In the genomic region with DNA sequence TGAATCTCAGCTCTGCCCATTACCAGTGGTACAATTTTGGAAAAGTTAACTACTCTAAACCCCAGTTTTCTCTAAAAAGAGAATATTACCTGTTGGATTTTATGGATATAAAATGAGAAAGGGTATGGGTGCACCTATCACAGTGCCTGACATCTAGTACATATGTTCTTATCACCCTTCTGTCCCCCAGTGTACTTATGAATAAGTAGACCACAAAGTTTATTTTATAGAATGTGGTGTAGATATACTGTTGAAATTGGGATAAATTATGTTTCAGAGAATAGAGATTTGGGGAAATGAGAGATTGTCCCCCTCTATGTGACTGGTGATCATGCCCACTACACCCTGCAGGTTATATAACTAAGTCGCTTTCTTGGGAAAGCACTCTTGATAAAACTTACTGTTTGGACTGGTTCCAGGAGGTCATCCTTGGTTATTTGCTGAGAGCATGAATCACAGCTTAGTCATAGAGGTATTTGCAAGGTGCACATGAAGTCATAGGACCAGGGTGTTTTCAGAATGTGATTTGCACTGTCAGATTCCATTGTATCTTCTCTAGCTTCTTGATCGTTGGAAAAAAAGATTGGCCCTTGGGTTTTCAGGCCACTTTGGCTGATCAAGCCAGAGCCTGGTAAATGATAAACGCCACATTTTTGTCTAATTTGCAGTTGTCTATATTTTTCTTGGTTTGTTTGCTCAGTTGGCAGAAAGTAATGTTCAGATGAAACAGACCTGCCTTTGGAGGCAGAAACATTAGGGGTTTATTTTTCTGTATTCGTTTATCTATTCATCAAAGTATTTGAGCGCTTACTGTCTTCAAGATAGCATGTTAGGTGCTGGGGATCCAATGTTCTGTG, we compare ENCODE assay signal across 1 cellular context.
TF ChIP-seq lines count a peak whose summit lies in the region.

No MANE protein-coding gene starts in this region.

TF ChIP-seq in endothelial cell of umbilical vein, 7 proteins besides CTCF, POLR2A, EP300 and RAD21:
- TF ChIP-seq EZH2 (IDR thresholded peaks at IDR 0.05; ENCODE audit: borderline replicate concordance, low read depth, low read length, severe bottlenecking) (no peak), JUN (IDR thresholded peaks at IDR 0.05; ENCODE audit: borderline replicate concordance, insufficient read depth, insufficient read length, low read depth) (peak; percentile 76), MYC (IDR thresholded peaks at IDR 0.05; ENCODE audit: low read depth, low read length) (no peak), GATA2 (IDR thresholded peaks at IDR 0.05; ENCODE audit: insufficient read depth, insufficient read length, low read depth, low read length) (peak; percentile 30), FOS (IDR thresholded peaks at IDR 0.05; ENCODE audit: borderline replicate concordance, insufficient read depth, low read length) (peak; percentile 94), POLR2AphosphoS5 (IDR thresholded peaks at IDR 0.05; ENCODE audit: insufficient read depth, low read depth, low read length) (peak; percentile 41)
- TF ChIP-seq, protein P1, sequence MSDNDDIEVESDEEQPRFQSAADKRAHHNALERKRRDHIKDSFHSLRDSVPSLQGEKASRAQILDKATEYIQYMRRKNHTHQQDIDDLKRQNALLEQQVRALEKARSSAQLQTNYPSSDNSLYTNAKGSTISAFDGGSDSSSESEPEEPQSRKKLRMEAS (IDR thresholded peaks at IDR 0.05; ENCODE audit: insufficient read depth, insufficient read length), result no peak
